ENCODE assay signal across 10 cellular contexts in genomic region chr7:99618726-99619125, GRCh38. TPM values are rescaled to one million over a fixed set of nuclear protein-coding genes. Genes with fewer than 3 reads are reported as not detected.
DNase-seq lines count a peak whose midpoint lies in the region; ATAC-seq and TF ChIP-seq lines count a peak whose summit lies in the region.
"Had no signal": no experiment of that assay in that cellular context is flagged by ENCODE, and none has a peak within 500 bp of the region (broad histone marks: within the 10 kb centered on the region; RNA-seq: fewer than 3 reads in every experiment).

No MANE protein-coding gene starts in this region.

- H2AFZ ChIP-seq in neural cell (ENCODE audit: low read depth, low read length), result no peak overlapping the region

- TF ChIP-seq CTCF in cardiac fibroblast (IDR thresholded peaks at IDR 0.05; ENCODE audit: low read depth, low read length), result no peak
- TF ChIP-seq CTCF in neural cell (IDR thresholded peaks at IDR 0.05; ENCODE audit: poor library complexity, severe bottlenecking), result no peak

- DNase-seq in EL (peak; percentile 96), NT2/D1 (ENCODE audit: low read depth, low spot score) (no peak), cardiac fibroblast (ENCODE audit: low read depth in 2 of 2) (peak; percentile 16 to 17), MG63 (no peak)
- DNase-seq in stimulated activated CD4-positive, alpha-beta T cell treated with anti-CD3 and anti-CD28 coated beads, Interleukin-15, amount 100 ng/mL, for 24 hours, result no peak
- DNase-seq: NCI-H2029 treated with DMSO at 0.1 percent for 48 hours, nucleus accumbens had no signal

- no peaks in the 10 kb centered on the region for H3K27me3 ChIP-seq in NT2/D1 (ENCODE audit: insufficient read depth, insufficient read length)
- no peaks in the 10 kb centered on the region for H3K27me3 ChIP-seq in neural cell (ENCODE audit: insufficient read depth, low read depth, low read length)
- H3K27me3 ChIP-seq in MG63, result no peaks in the 10 kb centered on the region
- H3K27me3 ChIP-seq: adrenal gland had no signal

- H3K36me3 ChIP-seq in NT2/D1 (ENCODE audit: insufficient read depth, insufficient read length, low read length), result peaks cover 53% of the 10 kb centered on the region
- peaks cover 6% of the 10 kb centered on the region for H3K36me3 ChIP-seq in neural cell (ENCODE audit: insufficient read depth, low read length)
- H3K36me3 ChIP-seq in MG63, result peaks cover 16% of the 10 kb centered on the region

- TF ChIP-seq EP300 in neural cell (conservative IDR thresholded peaks at IDR 0.05; ENCODE audit: poor library complexity, severe bottlenecking), result no peak

- H3K79me2 ChIP-seq in neural cell (replicated peaks; ENCODE audit: insufficient read depth, low read length), result peaks cover 16% of the 10 kb centered on the region

- no peak overlapping the region for H3K4me2 ChIP-seq in neural cell (ENCODE audit: low read length)

- no peak for ATAC-seq in HG03095 (IDR thresholded peaks at IDR 0.05; ENCODE audit: unreplicated experiment)

- H4K20me1 ChIP-seq in neural cell (ENCODE audit: insufficient read depth), result no peaks in the 10 kb centered on the region

- no peak for TF ChIP-seq RAD21 in neural cell (conservative IDR thresholded peaks at IDR 0.05)

- no peak overlapping the region for H3K27ac ChIP-seq in neural cell (ENCODE audit: low read length)
- H3K27ac ChIP-seq: adrenal gland had no signal

- H3K4me3 ChIP-seq in NT2/D1 (ENCODE audit: insufficient read length, low read depth) (no peak overlapping the region), cardiac fibroblast (replicated peaks in 1 of 2; ENCODE audit: low read depth in 2 of 2, low read length in 2 of 2) (no peak overlapping the region), neural cell (ENCODE audit: low read length) (peak overlapping the region; percentile 99), MG63 (no peak overlapping the region)
- H3K4me3 ChIP-seq: adrenal gland had no signal

- no peaks in the 10 kb centered on the region for H3F3A ChIP-seq in neural cell (ENCODE audit: insufficient read depth, low read length, poor library complexity, severe bottlenecking)

- peaks cover 8% of the 10 kb centered on the region for H3K9me3 ChIP-seq in NT2/D1 (ENCODE audit: insufficient read depth, low read length)
- no peaks in the 10 kb centered on the region for H3K9me3 ChIP-seq in neural cell (ENCODE audit: low read length)
- no peaks in the 10 kb centered on the region for H3K9me3 ChIP-seq in MG63
- H3K9me3 ChIP-seq: adrenal gland had no signal

- peaks cover 2% of the 10 kb centered on the region for H3K4me1 ChIP-seq in NT2/D1 (ENCODE audit: insufficient read depth, insufficient read length)

- H3K9me2 ChIP-seq in neural cell (ENCODE audit: insufficient read depth, low read length), result no peaks in the 10 kb centered on the region

- H3K9ac ChIP-seq in NT2/D1 (ENCODE audit: insufficient read length, low read depth) (peak overlapping the region; percentile 21), neural cell (ENCODE audit: low read length) (no peak overlapping the region)

TF ChIP-seq in neural cell, 6 proteins besides CTCF, POLR2A, EP300 and RAD21:
- TF ChIP-seq REST (IDR thresholded peaks at IDR 0.05; ENCODE audit: borderline replicate concordance), result no peak
- TF ChIP-seq EZH2 (IDR thresholded peaks at IDR 0.05; ENCODE audit: borderline replicate concordance, insufficient read depth, low read length, poor library complexity, severe bottlenecking), result no peak
- no peak for TF ChIP-seq SMC3 (conservative IDR thresholded peaks at IDR 0.05; ENCODE audit: poor library complexity)
- no peak for TF ChIP-seq POLR2AphosphoS5 (IDR thresholded peaks at IDR 0.05)
- no peak for TF ChIP-seq TAF1 (IDR thresholded peaks at IDR 0.05; ENCODE audit: low read depth)
- TF ChIP-seq MXI1 (conservative IDR thresholded peaks at IDR 0.05; ENCODE audit: poor library complexity, severe bottlenecking), result no peak

RNA-seq across cellular contexts. Expression of gene ZSCAN25, which starts 2.0 kb away (rescaled TPM):
- polyA plus RNA-seq in neural cell, result 12.1 and 12.2 TPM in 2 replicates
- 21.9 and 23.2 TPM in 2 replicates for polyA minus RNA-seq in neural cell
- 3.8 and 3.9 TPM in 2 replicates for total RNA-seq in MG63 (2014; rRNA removed; shearing (Covaris generic); ENCODE audit: low replicate concordance)

RNA-seq across cellular contexts. Expression of gene TMEM225B, which starts 20.7 kb away (rescaled TPM):
- polyA plus RNA-seq in neural cell, result 2.9 and 3.6 TPM in 2 replicates
- polyA minus RNA-seq in neural cell, result 1.3 and 1.7 TPM in 2 replicates
- not detected in 2 replicates for total RNA-seq in MG63 (2014; rRNA removed; shearing (Covaris generic); ENCODE audit: low replicate concordance)

Comparison
In these comparisons a context has a peak if more than half of its experiments do, and no peak if none do; other contexts are left out.
1. DNase-seq: peak in EL (single experiment) and cardiac fibroblast (2 of 2); none in NT2/D1 (single experiment), stimulated activated CD4-positive, alpha-beta T cell treated with anti-CD3 and anti-CD28 coated beads, Interleukin-15, amount 100 ng/mL, for 24 hours (single experiment) and MG63 (single experiment).